Comparison of ENCODE assay signal across 28 cellular contexts in the genomic region with DNA sequence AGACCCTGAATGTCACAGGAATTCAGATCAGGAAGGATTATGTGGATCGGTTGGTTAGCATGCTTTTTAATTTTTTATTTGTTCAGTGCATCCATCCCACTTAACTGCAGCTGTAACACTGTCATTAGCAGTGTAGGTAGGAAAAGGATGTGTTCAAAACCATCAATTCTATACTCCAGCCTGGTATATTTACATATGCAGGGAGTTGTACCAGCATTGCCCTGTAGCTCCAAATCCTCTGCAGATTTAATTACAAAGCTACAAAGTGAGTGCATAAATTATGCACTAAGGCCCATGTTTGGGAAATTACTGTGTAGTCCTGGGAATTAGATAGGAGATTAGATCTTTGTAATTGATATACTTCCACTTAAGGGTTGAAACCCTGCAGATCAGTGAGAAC.
"Had no signal": no experiment of that assay in that cellular context is flagged by ENCODE, and none has a peak within 500 bp of the region (broad histone marks: within the 10 kb centered on the region; RNA-seq: fewer than 3 reads in every experiment).

No MANE protein-coding gene starts in this region.

- H3K4me1 ChIP-seq: pancreas, right lobe of liver, uterus had no signal

- H3K79me2 ChIP-seq: hepatocyte had no signal

- H3K4me2 ChIP-seq: hepatocyte had no signal

- DNase-seq: effector CD8-positive, alpha-beta T cell; endodermal cell; heart left ventricle; kidney; mesenchymal stem cell; mucosa of descending colon; naive B cell; pancreas; retina; right lobe of liver; small intestine; stimulated activated CD4-positive, alpha-beta T cell treated with anti-CD3 and anti-CD28 coated beads, Interleukin-15, amount 100 ng/mL, for 24 hours; stimulated activated CD4-positive, alpha-beta T cell treated with anti-CD3 and anti-CD28 coated beads, Interleukin-2, amount 100 ng/mL, for 48 hours; stimulated activated naive B cell treated with anti-CD40 and anti-IgM and Interleukin-4, amounts not matched to agents 10 μg/mL and 1 μg/mL and 100 μg/mL, for 72 hours; upper lobe of left lung; uterus had no signal

- H3K4me3 ChIP-seq: gastroesophageal sphincter, heart left ventricle, hepatocyte, mucosa of descending colon, pancreas, right lobe of liver, thoracic aorta, tibial nerve, upper lobe of left lung, uterus had no signal

- H3K4me3 Mint-ChIP-seq: endodermal cell; mesothelial cell of epicardium; naive B cell; natural killer cell treated with Interleukin-12 subunit alpha and Interleukin-12 subunit beta and Interleukin-15 and Interleukin-18, amount 100 ng/mL, for 72 hours; neural crest cell; stimulated activated naive B cell treated with anti-CD40 and anti-IgM and Interleukin-4, amounts not matched to agents 10 μg/mL and 1 μg/mL and 100 μg/mL, for 72 hours; stimulated activated naive CD8-positive, alpha-beta T cell treated with anti-CD3 and anti-CD28 coated beads, Interleukin-15, Interleukin-2, amounts not matched to agents 100 ng/mL and 50 ng/mL, for 24 hours had no signal

- H3K27ac Mint-ChIP-seq: endodermal cell; mesothelial cell of epicardium; natural killer cell treated with Interleukin-12 subunit alpha and Interleukin-12 subunit beta and Interleukin-15 and Interleukin-18, amount 100 ng/mL, for 72 hours; stimulated activated naive B cell treated with anti-CD40 and anti-IgM and Interleukin-4, amounts not matched to agents 10 μg/mL and 1 μg/mL and 100 μg/mL, for 72 hours; stimulated activated naive CD8-positive, alpha-beta T cell treated with anti-CD3 and anti-CD28 coated beads, Interleukin-15, Interleukin-2, amounts not matched to agents 100 ng/mL and 50 ng/mL, for 24 hours had no signal

- H3K4me1 Mint-ChIP-seq: endodermal cell; mesothelial cell of epicardium; stimulated activated naive B cell treated with anti-CD40 and anti-IgM and Interleukin-4, amounts not matched to agents 10 μg/mL and 1 μg/mL and 100 μg/mL, for 72 hours had no signal

- ATAC-seq: esophagus mucosa; gastroesophageal sphincter; heart left ventricle; left lobe of liver; mucosa of descending colon; natural killer cell treated with Interleukin-12 subunit alpha and Interleukin-12 subunit beta and Interleukin-15 and Interleukin-18, amount 100 ng/mL, for 72 hours; pancreas; right lobe of liver; stimulated activated naive B cell treated with anti-CD40 and anti-IgM and Interleukin-4, amounts not matched to agents 10 μg/mL and 1 μg/mL and 100 μg/mL, for 72 hours had no signal

- H2AFZ ChIP-seq: hepatocyte had no signal

- H3K27me3 ChIP-seq: gastroesophageal sphincter, heart left ventricle, hepatocyte, neutrophil, pancreas, right lobe of liver, tibial nerve, upper lobe of left lung, uterus had no signal

- H3K27ac ChIP-seq: epithelial cell of prostate, gastroesophageal sphincter, heart left ventricle, hepatocyte, neutrophil, pancreas, right lobe of liver, thoracic aorta, upper lobe of left lung, uterus had no signal

- H3K9me3 Mint-ChIP-seq: endodermal cell; mesothelial cell of epicardium; naive B cell; natural killer cell treated with Interleukin-12 subunit alpha and Interleukin-12 subunit beta and Interleukin-15 and Interleukin-18, amount 100 ng/mL, for 72 hours; neural crest cell; stimulated activated naive B cell treated with anti-CD40 and anti-IgM and Interleukin-4, amounts not matched to agents 10 μg/mL and 1 μg/mL and 100 μg/mL, for 72 hours; stimulated activated naive CD8-positive, alpha-beta T cell treated with anti-CD3 and anti-CD28 coated beads, Interleukin-15, Interleukin-2, amounts not matched to agents 100 ng/mL and 50 ng/mL, for 24 hours had no signal

- H3K36me3 Mint-ChIP-seq: mesothelial cell of epicardium; naive B cell; natural killer cell treated with Interleukin-12 subunit alpha and Interleukin-12 subunit beta and Interleukin-15 and Interleukin-18, amount 100 ng/mL, for 72 hours; stimulated activated naive B cell treated with anti-CD40 and anti-IgM and Interleukin-4, amounts not matched to agents 10 μg/mL and 1 μg/mL and 100 μg/mL, for 72 hours had no signal

- H3K9me3 ChIP-seq: gastroesophageal sphincter, heart left ventricle, mucosa of descending colon, neutrophil, pancreas, right lobe of liver, thoracic aorta, tibial nerve, upper lobe of left lung, uterus had no signal

- H3K36me3 ChIP-seq: gastroesophageal sphincter, heart left ventricle, neutrophil, pancreas, right lobe of liver, thoracic aorta, tibial nerve, upper lobe of left lung, uterus had no signal

- H3K27me3 Mint-ChIP-seq: stimulated activated naive B cell treated with anti-CD40 and anti-IgM and Interleukin-4, amounts not matched to agents 10 μg/mL and 1 μg/mL and 100 μg/mL, for 72 hours; stimulated activated naive CD8-positive, alpha-beta T cell treated with anti-CD3 and anti-CD28 coated beads, Interleukin-15, Interleukin-2, amounts not matched to agents 100 ng/mL and 50 ng/mL, for 24 hours had no signal
